ENCODE assay signal across 34 cellular contexts in the genomic region with DNA sequence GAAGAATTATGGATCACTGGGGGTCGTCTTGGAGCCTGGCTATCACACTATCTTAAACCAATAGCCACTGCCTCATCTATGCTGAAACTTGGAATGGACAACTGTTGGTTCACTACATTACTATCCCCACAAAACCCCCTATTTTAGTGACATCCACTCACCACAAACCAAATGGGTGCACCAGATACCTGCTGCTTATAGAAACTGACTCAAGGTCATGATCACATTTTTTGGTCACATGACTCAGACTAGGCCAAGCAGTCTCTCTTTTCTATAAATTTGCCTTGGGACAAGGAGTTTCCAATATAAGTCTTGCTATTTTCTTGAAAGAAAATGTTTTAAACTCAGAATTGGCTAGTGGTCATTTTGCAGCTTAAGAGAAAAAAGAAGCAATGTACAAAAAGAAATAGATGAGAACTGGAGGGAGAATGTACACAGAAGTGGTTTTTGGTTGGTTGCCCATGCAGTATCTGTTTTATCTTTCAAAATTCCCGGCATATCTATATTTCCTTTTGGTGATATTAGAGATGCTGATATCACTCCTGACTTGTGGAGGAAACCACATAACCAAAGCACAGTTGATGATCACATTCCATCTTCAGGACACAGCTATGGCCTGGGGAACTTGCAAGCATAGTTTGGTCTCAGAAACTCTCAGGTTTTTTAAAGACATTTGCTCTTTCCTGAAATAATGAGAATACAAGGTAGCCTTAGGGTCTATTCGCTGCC.
A peak's percentile ranks its signal among the peaks of the same experiment; 100 is the strongest.
DNase-seq lines count a peak whose midpoint lies in the region; ATAC-seq, FAIRE-seq and TF ChIP-seq lines count a peak whose summit lies in the region.
"Had no signal": no experiment of that assay in that cellular context is flagged by ENCODE, and none has a peak within 500 bp of the region (broad histone marks: within the 10 kb centered on the region; RNA-seq: fewer than 3 reads in every experiment).

No MANE protein-coding gene starts in this region.

- H3K9me3 ChIP-seq in SK-N-SH (no peaks in the 10 kb centered on the region), astrocyte (ENCODE audit: insufficient read depth, low read depth, low read length) (no peaks in the 10 kb centered on the region), heart left ventricle (no peaks in the 10 kb centered on the region), left lung (no peaks in the 10 kb centered on the region)
- H3K9me3 ChIP-seq: gastrocnemius medialis, pancreas had no signal

- no peaks in the 10 kb centered on the region for H3K9me3 Mint-ChIP-seq in astrocyte (ENCODE audit: unreplicated experiment)
- H3K9me3 Mint-ChIP-seq: dendritic cell treated with granulocyte-macrophage colony-stimulating factor and Interleukin-4, amounts not matched to agents 40 ng/mL and 50 ng/mL, for 4 days; nephron progenitor cell had no signal

- POLR2A ChIA-PET in SK-N-SH (lab: Yijun Ruan, JAX): no interaction called here

- H3F3A ChIP-seq in SK-N-SH (replicated peaks; ENCODE audit: insufficient read depth): no peaks in the 10 kb centered on the region

- intact Hi-C loops in heart left ventricle (cut with DNase I) (no loop called here), left lung (cut with DNase I) (no loop called here)

- H3K36me3 Mint-ChIP-seq in astrocyte (ENCODE audit: low read depth, unreplicated experiment): no peaks in the 10 kb centered on the region
- H3K36me3 Mint-ChIP-seq: activated naive CD4-positive, alpha-beta T cell treated with anti-CD3 and anti-CD28 coated beads, Interleukin-2, amount 50 U/mL, for 72 hours; CD4-positive, alpha-beta memory T cell had no signal

- H4K20me1 ChIP-seq in SK-N-SH (ENCODE audit: insufficient read depth): no peaks in the 10 kb centered on the region
- H4K20me1 ChIP-seq in astrocyte (ENCODE audit: insufficient read depth, low read length): no peaks in the 10 kb centered on the region

- no peaks in the 10 kb centered on the region; a peak in 2 of 4 replicates for H3K4me1 ChIP-seq in SK-N-SH (ENCODE audit: control insufficient read depth in 1 of 2, insufficient read depth in 2 of 2, low read depth in 1 of 2, low read length in 1 of 2)
- H3K4me1 ChIP-seq in astrocyte (ENCODE audit: insufficient read depth, low read length): peaks cover 25% of the 10 kb centered on the region
- no peaks in the 10 kb centered on the region for H3K4me1 ChIP-seq in foreskin keratinocyte
- H3K4me1 ChIP-seq in heart left ventricle: no peaks in the 10 kb centered on the region
- H3K4me1 ChIP-seq in left lung: no peaks in the 10 kb centered on the region
- H3K4me1 ChIP-seq: gastrocnemius medialis, pancreas had no signal

- TF ChIP-seq CTCF in SK-N-SH (IDR thresholded peaks at IDR 0.05): no peak
- TF ChIP-seq CTCF in astrocyte (IDR thresholded peaks at IDR 0.05; ENCODE audit: insufficient read depth, low read depth, low read length): no peak
- TF ChIP-seq CTCF in foreskin keratinocyte (conservative IDR thresholded peaks at IDR 0.05): no peak
- TF ChIP-seq CTCF in heart left ventricle (IDR thresholded peaks at IDR 0.05): no peak
- TF ChIP-seq CTCF in left lung (IDR thresholded peaks at IDR 0.05): no peak

- TF ChIP-seq EP300 in SK-N-SH (IDR thresholded peaks at IDR 0.05; ENCODE audit: borderline replicate concordance in 1 of 2, low read depth in 1 of 2, low read length in 1 of 2): no peak

- ATAC-seq in SK-N-SH treated with all-trans-retinoic acid at 6 μM for 48 hours: no peak
- ATAC-seq in foreskin keratinocyte: peak; percentile 34
- no peak for ATAC-seq in GM18498 (IDR thresholded peaks at IDR 0.05; ENCODE audit: unreplicated experiment)
- no peak for ATAC-seq in heart left ventricle
- no peak for ATAC-seq in left lung
- ATAC-seq: activated CD8-positive, alpha-beta T cell treated with anti-CD3 and anti-CD28 coated beads, Interleukin-2, amount 10 ng/mL, durations not matched to agents 7 days and 5 days; activated naive CD4-positive, alpha-beta T cell treated with anti-CD3 and anti-CD28 coated beads, Interleukin-2, amount 50 U/mL, for 72 hours; esophagus mucosa; gastrocnemius medialis; left colon; Panc1; pancreas had no signal

- FAIRE-seq in astrocyte (lab: Jason Lieb, UNC): peak; percentile 87
- FAIRE-seq: H54, pancreas had no signal

- no peak overlapping the region for H3K27ac ChIP-seq in SK-N-SH (ENCODE audit: low read depth in 2 of 2, low read length in 1 of 2)
- peak overlapping the region; percentile 55 for H3K27ac ChIP-seq in astrocyte (ENCODE audit: low read depth, low read length)
- no peak overlapping the region for H3K27ac ChIP-seq in foreskin keratinocyte
- no peak overlapping the region for H3K27ac ChIP-seq in heart left ventricle
- H3K27ac ChIP-seq in left lung: no peak overlapping the region
- H3K27ac ChIP-seq: 22Rv1, gastrocnemius medialis, pancreas, skin epidermis had no signal

- H3K27me3 ChIP-seq in SK-N-SH (ENCODE audit: insufficient read depth): no peaks in the 10 kb centered on the region
- no peaks in the 10 kb centered on the region for H3K27me3 ChIP-seq in astrocyte (ENCODE audit: insufficient read depth, low read length)
- H3K27me3 ChIP-seq in foreskin keratinocyte: no peaks in the 10 kb centered on the region
- no peaks in the 10 kb centered on the region for H3K27me3 ChIP-seq in heart left ventricle
- H3K27me3 ChIP-seq in left lung: no peaks in the 10 kb centered on the region
- H3K27me3 ChIP-seq: gastrocnemius medialis, pancreas had no signal

- no peak overlapping the region for H3K4me3 Mint-ChIP-seq in astrocyte (ENCODE audit: unreplicated experiment)
- H3K4me3 Mint-ChIP-seq: activated CD8-positive, alpha-beta T cell treated with anti-CD3 and anti-CD28 coated beads, Interleukin-2, amount 10 ng/mL, durations not matched to agents 7 days and 5 days; CD4-positive, alpha-beta memory T cell; dendritic cell treated with granulocyte-macrophage colony-stimulating factor and Interleukin-4, amounts not matched to agents 40 ng/mL and 50 ng/mL, for 4 days; nephron progenitor cell had no signal

- H3K79me2 ChIP-seq in SK-N-SH (ENCODE audit: insufficient read depth) (no peaks in the 10 kb centered on the region), astrocyte (ENCODE audit: insufficient read depth, low read length) (no peaks in the 10 kb centered on the region)

- CTCF ChIA-PET in SK-N-SH (lab: Yijun Ruan, JAX): interaction anchor here (2.6 kb wide), 1 partner anchor 47 kb away, joined by 10 read pairs; no protein-coding TSS in a partner anchor

- H3K9ac ChIP-seq in SK-N-SH (no peak overlapping the region), astrocyte (ENCODE audit: low read length) (no peak overlapping the region)

- H3K4me1 Mint-ChIP-seq in astrocyte (ENCODE audit: low read depth, unreplicated experiment): peaks cover 40% of the 10 kb centered on the region
- H3K4me1 Mint-ChIP-seq: CD4-positive, alpha-beta memory T cell; nephron progenitor cell had no signal

- H2AFZ ChIP-seq in SK-N-SH (ENCODE audit: low read depth): no peak overlapping the region
- no peak overlapping the region for H2AFZ ChIP-seq in astrocyte (ENCODE audit: low read depth, low read length)

- H3K27ac Mint-ChIP-seq in astrocyte (ENCODE audit: unreplicated experiment): peak overlapping the region; percentile 73
- H3K27ac Mint-ChIP-seq: activated CD8-positive, alpha-beta T cell treated with anti-CD3 and anti-CD28 coated beads, Interleukin-2, amount 10 ng/mL, durations not matched to agents 7 days and 5 days; activated naive CD4-positive, alpha-beta T cell treated with anti-CD3 and anti-CD28 coated beads, Interleukin-2, amount 50 U/mL, for 72 hours; CD4-positive, alpha-beta memory T cell; dendritic cell treated with granulocyte-macrophage colony-stimulating factor and Interleukin-4, amounts not matched to agents 40 ng/mL and 50 ng/mL, for 4 days; nephron progenitor cell had no signal

- TF ChIP-seq RAD21 in SK-N-SH (IDR thresholded peaks at IDR 0.05; ENCODE audit: low read length): no peak

- H3K4me2 ChIP-seq in SK-N-SH (no peak overlapping the region), astrocyte (ENCODE audit: low read length) (peak overlapping the region; percentile 33)

- no peak overlapping the region for H3K4me3 ChIP-seq in SK-N-SH (ENCODE audit: low read depth in 2 of 2, low read length in 1 of 2)
- peak overlapping the region; percentile 3 for H3K4me3 ChIP-seq in astrocyte (ENCODE audit: insufficient read depth, low read depth, low read length)
- H3K4me3 ChIP-seq in heart left ventricle: no peak overlapping the region
- no peak overlapping the region for H3K4me3 ChIP-seq in left lung
- H3K4me3 ChIP-seq: gastrocnemius medialis, pancreas, skin epidermis had no signal

- DNase-seq in SK-N-SH (no peak), astrocyte (ENCODE audit: low read depth) (peak; percentile 82), foreskin keratinocyte (no peak), heart left ventricle (no peak), NCI-H1105 treated with DMSO at 0.1 percent for 48 hours (lab: John Stamatoyannopoulos, UW) (no peak), left lung (no peak)
- DNase-seq: activated CD4-positive, alpha-beta T cell treated with anti-CD3 and anti-CD28 coated beads for 4 hours; activated CD8-positive, alpha-beta T cell treated with anti-CD3 and anti-CD28 coated beads, Interleukin-2, amount 10 ng/mL, durations not matched to agents 7 days and 5 days; AML-193; aorta; caudate nucleus; CD4-positive, alpha-beta memory T cell; DND-41; gastrocnemius medialis; hippocampal formation; left colon; NCI-H1436; NCI-H2081; NCI-H2227 treated with DMSO at 0.1 percent for 48 hours; NCI-H526 treated with DMSO at 0.1 percent for 48 hours; nephron progenitor cell; pancreas; retina; SHP77; stimulated activated naive CD4-positive, alpha-beta T cell treated with Interleukin-2 at 50 U/mL for 16 hours had no signal

- WGBS in SK-N-SH (ENCODE audit: low lambda C conversion rate): 51% methylated on average over 3 of the region's 3 CpGs
- WGBS in heart left ventricle, 4 donors: 60 to 72% (median 69%) methylated on average over 3 of the region's 3 CpGs

- H3K27me3 Mint-ChIP-seq in astrocyte (ENCODE audit: low read depth, unreplicated experiment): no peaks in the 10 kb centered on the region
- H3K27me3 Mint-ChIP-seq: CD4-positive, alpha-beta memory T cell; dendritic cell treated with granulocyte-macrophage colony-stimulating factor and Interleukin-4, amounts not matched to agents 40 ng/mL and 50 ng/mL, for 4 days had no signal

- H3K36me3 ChIP-seq in SK-N-SH (replicated peaks in 1 of 2; ENCODE audit: control insufficient read depth in 1 of 2, insufficient read depth in 2 of 2, low read length in 1 of 2) (no peaks in the 10 kb centered on the region), astrocyte (ENCODE audit: insufficient read depth, low read length) (no peaks in the 10 kb centered on the region), heart left ventricle (no peaks in the 10 kb centered on the region), left lung (no peaks in the 10 kb centered on the region)
- H3K36me3 ChIP-seq: gastrocnemius medialis, pancreas had no signal

- TF ChIP-seq POLR2A in heart left ventricle (IDR thresholded peaks at IDR 0.05): no peak

- no peaks in the 10 kb centered on the region for H3K9me2 ChIP-seq in SK-N-SH

TF ChIP-seq in SK-N-SH, 30 proteins besides CTCF, POLR2A, EP300 and RAD21:
- TF ChIP-seq TCF12 (IDR thresholded peaks at IDR 0.05) (peak; percentile 29; the same call in 1 of the 2 replicates), SIN3A (IDR thresholded peaks at IDR 0.05; ENCODE audit: borderline replicate concordance, low read depth, low read length) (no peak)

TF ChIP-seq in SK-N-SH treated with all-trans-retinoic acid at 6 μM for 48 hours, 23 proteins besides CTCF, POLR2A, EP300 and RAD21 (continues in another document):
- TF ChIP-seq CSDC2 (CRISPR knock-in tag; IDR thresholded peaks at IDR 0.05): no peak
- no peak for TF ChIP-seq ZNF70 (CRISPR knock-in tag; IDR thresholded peaks at IDR 0.05)
